In the genomic region with DNA sequence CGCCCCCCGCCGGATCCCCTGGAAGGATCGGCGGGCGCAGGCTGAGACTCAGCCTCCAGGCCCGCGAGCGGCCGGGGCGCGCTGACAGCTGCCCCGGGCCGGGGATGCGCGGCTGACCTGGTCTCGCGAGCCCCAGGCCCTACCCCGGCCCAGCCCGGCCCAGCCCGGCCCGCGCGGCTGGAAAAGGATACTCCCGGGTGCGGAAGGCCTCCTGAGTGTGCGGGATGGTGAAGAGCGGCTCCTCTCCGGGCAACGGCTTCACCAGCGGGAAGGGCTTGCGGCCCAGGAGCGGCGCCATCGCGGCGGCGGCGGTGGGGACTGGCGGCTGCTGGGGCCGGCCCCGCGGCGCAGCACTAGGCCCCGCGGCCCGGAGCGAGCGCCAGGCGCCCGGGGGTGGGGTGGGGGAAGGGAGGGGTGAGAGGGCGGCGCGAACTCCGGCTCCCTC, we compare ENCODE assay signal across 8 cellular contexts.
A peak's percentile ranks its signal among the peaks of the same experiment; 100 is the strongest.
DNase-seq lines count a peak whose midpoint lies in the region; ATAC-seq and TF ChIP-seq lines count a peak whose summit lies in the region.

No MANE protein-coding gene starts in this region.

- no peaks in the 10 kb centered on the region for H3K27me3 Mint-ChIP-seq in nephron progenitor cell (ENCODE audit: low read depth, poor library complexity)

- H3K36me3 ChIP-seq in WERI-Rb-1: peaks cover 47% of the 10 kb centered on the region

- no peaks in the 10 kb centered on the region for H3K9me3 ChIP-seq in WERI-Rb-1 (ENCODE audit: severe bottlenecking)

- H3K36me3 Mint-ChIP-seq in nephron progenitor cell (ENCODE audit: low read depth): peaks cover 38% of the 10 kb centered on the region

- peak overlapping the region; percentile 56 for H3K4me3 ChIP-seq in WERI-Rb-1 (ENCODE audit: low read depth, low read length)

- no peak overlapping the region for H3K27ac Mint-ChIP-seq in nephron progenitor cell

- H3K27ac ChIP-seq in WERI-Rb-1: peak overlapping the region; percentile 100

- peaks cover 4% of the 10 kb centered on the region for H3K9me3 Mint-ChIP-seq in nephron progenitor cell

- peaks cover 55% of the 10 kb centered on the region for H3K4me1 Mint-ChIP-seq in nephron progenitor cell

- peak overlapping the region; percentile 72 for H3K4me3 Mint-ChIP-seq in nephron progenitor cell

- H3K27me3 ChIP-seq in WERI-Rb-1 (ENCODE audit: insufficient read depth, low read depth, severe bottlenecking): no peaks in the 10 kb centered on the region

- DNase-seq in NOMO-1 (lab: John Stamatoyannopoulos, UW; ENCODE audit: unreplicated experiment in 2 of 2) (peak; percentile 70 to 93), NOMO-1 treated with DMSO at 0.1 percent for 48 hours (lab: John Stamatoyannopoulos, UW; ENCODE audit: unreplicated experiment) (no peak), WERI-Rb-1 (no peak), fibroblast of peridontal ligament (ENCODE audit: extremely low read depth) (peak; percentile 20), nephron progenitor cell (peak; percentile 64), LoVo (ENCODE audit: low spot score) (no peak)

- ATAC-seq in GM21381 (IDR thresholded peaks at IDR 0.05; ENCODE audit: unreplicated experiment) (peak; percentile 45), HG03571 (IDR thresholded peaks at IDR 0.05; ENCODE audit: unreplicated experiment) (peak; percentile 36)

- TF ChIP-seq CTCF in WERI-Rb-1 (IDR thresholded peaks at IDR 0.05; ENCODE audit: low read depth, low read length) (no peak), nephron progenitor cell (IDR thresholded peaks at IDR 0.05) (no peak)

Comparison
In these comparisons a context has a peak if more than half of its experiments do, and no peak if none do; other contexts are left out.
1. DNase-seq: peak in NOMO-1 (2 of 2), fibroblast of peridontal ligament (single experiment) and nephron progenitor cell (single experiment); none in NOMO-1 treated with DMSO at 0.1 percent for 48 hours (single experiment), WERI-Rb-1 (single experiment) and LoVo (single experiment).